17 cellular contexts compared by ENCODE assay signal in the genomic region with DNA sequence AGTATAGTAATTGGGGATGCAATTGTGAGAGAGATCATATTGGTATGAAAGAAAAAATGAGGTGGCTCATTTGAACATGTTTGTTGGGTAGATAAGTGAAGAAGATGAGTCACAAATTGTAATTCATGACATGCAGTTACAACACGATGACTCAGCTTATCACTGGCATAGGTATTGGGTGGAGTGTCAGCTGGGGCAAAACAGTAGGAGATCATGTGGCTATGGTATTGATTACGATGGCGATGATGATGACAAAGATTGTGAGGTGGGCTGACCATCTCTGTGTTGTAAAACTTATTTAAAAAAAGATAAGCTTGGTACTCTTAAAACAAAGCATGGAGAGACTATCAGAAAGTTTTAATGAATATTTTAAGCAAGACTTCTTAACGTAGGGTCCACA. TPM values are rescaled to one million over a fixed set of nuclear protein-coding genes. Genes with fewer than 3 reads are reported as not detected.
DNase-seq lines count a peak whose midpoint lies in the region; ATAC-seq, FAIRE-seq and TF ChIP-seq lines count a peak whose summit lies in the region.
"Had no signal": no experiment of that assay in that cellular context is flagged by ENCODE, and none has a peak within 500 bp of the region (broad histone marks: within the 10 kb centered on the region; RNA-seq: fewer than 3 reads in every experiment).

No MANE protein-coding gene starts in this region.

- TF ChIP-seq EP300 in GM12878 (IDR thresholded peaks at IDR 0.05; ENCODE audit: borderline replicate concordance in 1 of 2, control insufficient read depth in 1 of 2, low read depth in 2 of 2, low read length in 2 of 2) = no peak

- WGBS in GM12878 (ENCODE audit: insufficient coverage, insufficient replicate concordance, low lambda C conversion rate, missing lambda C conversion rate) = 78% methylated on average over 4 of the region's 4 CpGs
- WGBS in esophagus squamous epithelium, 2 donors = 60 to 61% methylated on average over 4 of the region's 4 CpGs

- H3K9me3 ChIP-seq in MG63 (no peaks in the 10 kb centered on the region), GM12878 (replicated peaks; ENCODE audit: control insufficient read depth, insufficient read depth, low read length) (no peaks in the 10 kb centered on the region), esophagus squamous epithelium (no peaks in the 10 kb centered on the region)
- H3K9me3 ChIP-seq: prostate gland, upper lobe of right lung had no signal

- no peak overlapping the region for H3K4me2 ChIP-seq in GM12878 (ENCODE audit: control insufficient read depth, insufficient read depth)

- DNase-seq in Daoy (ENCODE audit: low read depth) (peak; percentile 67), MG63 (peak; percentile 17), GM12878 (ENCODE audit: low read depth, low spot score) (no peak), lung microvascular endothelial cell (ENCODE audit: low read depth in 2 of 2) (peak; percentile 7 to 82), esophagus squamous epithelium (lab: John Stamatoyannopoulos, UW) (no peak), medulla oblongata (ENCODE audit: extremely low spot score) (no peak), posterior cingulate gyrus (no peak), SIG-M5 (lab: John Stamatoyannopoulos, UW) (no peak)
- DNase-seq: activated CD4-positive, alpha-beta memory T cell treated with anti-CD3 and anti-CD28 coated beads, Interleukin-2, amount 10 ng/mL, durations not matched to agents 7 days and 5 days; activated naive CD8-positive, alpha-beta T cell treated with anti-CD3 and anti-CD28 coated beads, Interleukin-2, amount 10 ng/mL, durations not matched to agents 7 days and 5 days; DMS153; left ventricle myocardium superior; NCI-H1930; SHP77 treated with DMSO at 0.1 percent for 48 hours; upper lobe of right lung had no signal

- FAIRE-seq in GM12878 (lab: Jason Lieb, UNC) = no peak
- FAIRE-seq: endometrium had no signal

- H3K4me3 ChIP-seq in MG63 (no peak overlapping the region), GM12878 (no peak overlapping the region), esophagus squamous epithelium (no peak overlapping the region)
- H3K4me3 ChIP-seq: prostate gland, upper lobe of right lung had no signal

- H3K9ac ChIP-seq in GM12878 (ENCODE audit: control insufficient read depth, insufficient read depth, low read length) = no peak overlapping the region

- in situ Hi-C loops in GM12878 (cut with MboI) = no loop called here

- H3K36me3 ChIP-seq in MG63 = no peaks in the 10 kb centered on the region
- H3K36me3 ChIP-seq in GM12878 (ENCODE audit: control insufficient read depth in 2 of 2, insufficient read depth in 2 of 2, low read length in 1 of 2) = no peaks in the 10 kb centered on the region
- no peaks in the 10 kb centered on the region for H3K36me3 ChIP-seq in esophagus squamous epithelium
- H3K36me3 ChIP-seq: prostate gland, upper lobe of right lung had no signal

- RAD21 ChIA-PET in GM12878 (lab: Charles Lee; ENCODE audit: unreplicated experiment) = no interaction called here

- TF ChIP-seq RAD21 in GM12878 (IDR thresholded peaks at IDR 0.05; ENCODE audit: insufficient read depth, low read depth, low read length) = no peak

- POLR2A ChIA-PET in GM12878 (lab: Charles Lee) = no interaction called here

- H3K79me2 ChIP-seq in GM12878 (ENCODE audit: control insufficient read depth, insufficient read depth, low read length) = no peaks in the 10 kb centered on the region

- TF ChIP-seq POLR2A in GM12878 (IDR thresholded peaks at IDR 0.05; ENCODE audit: low read depth, low read length) = no peak
- TF ChIP-seq POLR2A in esophagus squamous epithelium (IDR thresholded peaks at IDR 0.05) = no peak

- no peak for ATAC-seq in GM12878
- ATAC-seq: left ventricle myocardium superior, upper lobe of right lung had no signal

- H3K27ac ChIP-seq in GM12878 (ENCODE audit: control insufficient read depth, insufficient read depth) (no peak overlapping the region), esophagus squamous epithelium (no peak overlapping the region)
- H3K27ac ChIP-seq: prostate gland, upper lobe of right lung had no signal

- SMC1A ChIA-PET in GM12878 (lab: Charles Lee; ENCODE audit: uncharacterized antibody, unreplicated experiment) = no interaction called here

- H3K27me3 ChIP-seq in MG63 = no peaks in the 10 kb centered on the region
- no peaks in the 10 kb centered on the region for H3K27me3 ChIP-seq in GM12878 (replicated peaks in 1 of 2; ENCODE audit: control insufficient read depth in 2 of 2, insufficient read depth in 2 of 2, low read length in 1 of 2)
- no peaks in the 10 kb centered on the region for H3K27me3 ChIP-seq in esophagus squamous epithelium
- H3K27me3 ChIP-seq: upper lobe of right lung had no signal

- TF ChIP-seq CTCF in GM12878 (IDR thresholded peaks at IDR 0.05 in 2 of 3, conservative IDR thresholded peaks at IDR 0.05 in 1 of 3; ENCODE audit: control insufficient read depth in 2 of 3, extremely low read depth in 1 of 3, insufficient read depth in 1 of 3, low read depth in 3 of 3, low read length in 3 of 3) = no peak
- no peak for TF ChIP-seq CTCF in esophagus squamous epithelium (IDR thresholded peaks at IDR 0.05)

- H2AFZ ChIP-seq in GM12878 (ENCODE audit: control insufficient read depth, low read depth, low read length) = no peak overlapping the region

- BruUV-seq in GM12878 (replicated peaks; lab: Mats Ljungman, UMichigan) = no TSS peak

- intact Hi-C loops in GM12878 (cut with micrococcal nuclease; ENCODE audit: unreplicated experiment) (no loop called here), esophagus squamous epithelium (cut with DNase I) (no loop called here), posterior cingulate gyrus (cut with DNase I) (no loop called here)

- H4K20me1 ChIP-seq in GM12878 (ENCODE audit: control insufficient read depth, insufficient read depth) = no peaks in the 10 kb centered on the region

- no peaks in the 10 kb centered on the region for H3K4me1 ChIP-seq in GM12878 (ENCODE audit: control insufficient read depth, insufficient read depth, low read length)
- H3K4me1 ChIP-seq in esophagus squamous epithelium = no peaks in the 10 kb centered on the region
- H3K4me1 ChIP-seq: prostate gland, upper lobe of right lung had no signal

- CTCF ChIA-PET in GM12878 (lab: Yijun Ruan, JAX) = no interaction called here

TF ChIP-seq in GM12878, 131 proteins besides CTCF, POLR2A, EP300 and RAD21 (continues in another document):
- no peak for TF ChIP-seq NBN (IDR thresholded peaks at IDR 0.05)
- TF ChIP-seq BCL3 (IDR thresholded peaks at IDR 0.05; ENCODE audit: borderline replicate concordance, insufficient read depth, low read depth, low read length, poor library complexity, severe bottlenecking) = peak; percentile 18

RNA-seq across cellular contexts. Expression of gene DPH6, which starts 11.6 kb away (rescaled TPM):
- total RNA-seq in Daoy (2014; rRNA removed; shearing (Covaris generic)) = 24.8 and 60.0 TPM in 2 replicates
- total RNA-seq in MG63 (2014; rRNA removed; shearing (Covaris generic); ENCODE audit: low replicate concordance) = 13.8 and 23.2 TPM in 2 replicates
- 57.2 and 62.2 TPM in 2 replicates for total RNA-seq in GM12878 (2013; cell fraction: nucleolus; rRNA removed)
- total RNA-seq in GM12878 (2014; rRNA removed) (9.0 and 10.9 TPM in 2 replicates), GM12878 (2014; rRNA removed; fragmentation: Illumina TruSeq; extraction: Trizol) (17.8 and 18.9 TPM in 2 replicates), GM12878 (2021) (16.0 and 20.0 TPM in 2 replicates), lung microvascular endothelial cell (6.5 and 7.8 TPM in 2 replicates), esophagus squamous epithelium (10 to 100 TPM in 2 of 4 donors, 1 to 10 TPM in 2; 8.8 to 21.4 (median 11.2) TPM)
- 3.1 TPM for polyA plus RNA-seq in GM12878 (2011; ENCODE audit: low read depth)
- polyA plus RNA-seq in GM12878 (2011; rRNA removed) (11.9 and 17.4 TPM in 2 replicates), GM12878 (2014; fragmentation: Illumina TruSeq; extraction: Trizol) (9.1 and 12.8 TPM in 2 replicates), GM12878 (2014; fragmentation: Nextera tagmentation; extraction: Ambion mirVana) (10 to 100 TPM; 56.0 to 68.5 TPM), GM12878 (2014; rRNA removed) (15.2 and 16.5 TPM in 2 replicates), GM12878 (2016; fragmentation: Nextera tagmentation; extraction: Ambion mirVana) (10 to 100 TPM; 31.2 to 36.7 TPM)
- polyA plus RNA-seq in GM12878 (2011; cell fraction: cytosol; rRNA removed) = 4.4 and 9.6 TPM in 2 replicates
- polyA plus RNA-seq in GM12878 (2011; cell fraction: nucleus; rRNA removed) = 15.5 and 16.7 TPM in 2 replicates
- 8.3 and 10.5 TPM in 2 replicates for polyA plus RNA-seq in GM12878 (2012)
- 17.3 and 22.9 TPM in 2 replicates for polyA minus RNA-seq in GM12878 (2011; rRNA and poly(A)+ RNA removed)
- polyA minus RNA-seq in GM12878 (2011; cell fraction: cytosol; rRNA and poly(A)+ RNA removed) = 1.8 and 7.2 TPM in 2 replicates
- polyA minus RNA-seq in GM12878 (2011; cell fraction: nucleus; rRNA and poly(A)+ RNA removed) = 44.1 and 64.4 TPM in 2 replicates

Comparison
In these comparisons a context has a peak if more than half of its experiments do, and no peak if none do; other contexts are left out.
1. DNase-seq: peak in Daoy (single experiment), MG63 (single experiment) and lung microvascular endothelial cell (2 of 2); none in GM12878 (single experiment), esophagus squamous epithelium (single experiment), medulla oblongata (single experiment), posterior cingulate gyrus (0 of 10) and SIG-M5 (single experiment).